ENCODE assay signal across 25 cellular contexts in the genomic region with DNA sequence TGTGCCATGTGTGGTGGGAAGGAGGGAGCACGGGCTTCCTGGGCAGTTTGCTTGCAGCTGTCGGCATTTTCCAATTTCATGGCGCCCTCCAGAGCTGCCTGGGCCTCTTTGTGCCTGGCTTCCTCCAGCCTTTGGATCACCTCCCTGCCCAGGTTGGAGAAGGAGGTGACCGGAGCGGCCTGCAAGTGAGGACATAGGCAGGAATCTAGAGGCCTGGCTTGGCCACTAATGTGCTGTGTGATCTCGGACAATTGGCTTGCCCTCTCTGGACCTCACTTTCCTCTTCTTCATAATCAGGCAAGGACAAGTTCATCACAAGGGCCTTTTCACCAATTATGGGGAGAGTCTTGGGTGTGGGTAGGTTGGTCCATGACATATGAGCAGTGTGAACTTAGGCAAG.
"Had no signal": no experiment of that assay in that cellular context is flagged by ENCODE, and none has a peak within 500 bp of the region (broad histone marks: within the 10 kb centered on the region; RNA-seq: fewer than 3 reads in every experiment).

No MANE protein-coding gene starts in this region.

- H3K9me3 ChIP-seq: colonic mucosa, uterus had no signal

- H3K4me3 ChIP-seq: colonic mucosa, esophagus muscularis mucosa, gastroesophageal sphincter, heart left ventricle, hepatocyte, left lung, neural progenitor cell, ovary, thoracic aorta, tibial nerve, upper lobe of right lung, uterus had no signal

- DNase-seq: colonic mucosa; effector CD8-positive, alpha-beta T cell; endodermal cell; foreskin keratinocyte; heart left ventricle; left cardiac atrium; left lung; mesenchymal stem cell; midbrain; naive thymus-derived CD4-positive, alpha-beta T cell; nucleus accumbens; ovary; retina; stimulated activated CD4-positive, alpha-beta T cell treated with anti-CD3 and anti-CD28 coated beads, Interleukin-2, amount 100 ng/mL, for 24 hours; stimulated activated CD4-positive, alpha-beta T cell treated with anti-CD3 and anti-CD28 coated beads, Interleukin-4, amount 100 ng/mL, for 24 hours; stimulated activated naive CD4-positive, alpha-beta T cell treated with Interleukin-2 at 50 U/mL for 16 hours; substantia nigra; uterus had no signal

- H3K36me3 ChIP-seq: colonic mucosa, esophagus muscularis mucosa, gastroesophageal sphincter, heart left ventricle, left lung, neural progenitor cell, ovary, thoracic aorta, tibial nerve, upper lobe of right lung, uterus had no signal

- H3K27me3 ChIP-seq: colonic mucosa, hepatocyte, neural progenitor cell, ovary, upper lobe of right lung, uterus had no signal

- H3K27ac ChIP-seq: colonic mucosa, esophagus muscularis mucosa, foreskin keratinocyte, gastroesophageal sphincter, heart left ventricle, hepatocyte, left lung, neural progenitor cell, ovary, thoracic aorta, tibial nerve, upper lobe of right lung, uterus had no signal

- H3K4me1 ChIP-seq: colonic mucosa, esophagus muscularis mucosa, foreskin keratinocyte, gastroesophageal sphincter, heart left ventricle, left lung, neural progenitor cell, tibial nerve, upper lobe of right lung, uterus had no signal
